8 cellular contexts compared by ENCODE assay signal in the genomic region with DNA sequence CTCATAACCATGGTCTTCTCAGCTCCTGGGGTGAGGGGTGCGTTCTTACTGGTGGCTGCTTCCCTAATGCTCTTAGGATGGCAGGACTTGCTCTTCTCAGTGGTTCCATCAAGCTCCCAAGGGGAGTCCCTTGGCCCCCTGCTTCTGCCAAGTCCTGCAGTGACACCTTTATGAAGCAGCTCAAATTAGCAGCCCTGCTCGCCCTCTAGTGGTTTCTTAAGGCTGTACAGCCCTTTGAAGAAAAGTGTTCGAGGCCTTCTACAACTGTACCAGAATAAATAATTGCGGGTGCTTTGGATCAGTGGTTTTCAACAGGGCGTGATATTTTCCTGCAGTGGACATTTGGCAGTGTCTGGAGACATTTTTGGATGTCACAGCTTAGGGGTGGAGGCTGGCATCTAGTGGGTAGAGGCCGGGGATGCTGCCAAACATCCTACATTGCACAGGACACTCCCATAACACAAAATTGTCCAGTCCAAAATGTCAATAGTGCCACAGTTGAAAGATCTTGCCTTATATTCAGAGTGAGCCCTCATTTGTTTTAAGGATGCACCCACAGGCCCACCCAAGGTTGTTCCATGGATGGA.
A peak's percentile ranks its signal among the peaks of the same experiment; 100 is the strongest.
DNase-seq lines count a peak whose midpoint lies in the region; ATAC-seq, FAIRE-seq and TF ChIP-seq lines count a peak whose summit lies in the region.

No MANE protein-coding gene starts in this region.

- intact Hi-C loops in right lobe of liver (cut with DNase I): no loop called here

- ATAC-seq in HG03354 (IDR thresholded peaks at IDR 0.05; ENCODE audit: poor library complexity, severe bottlenecking, unreplicated experiment): peak; percentile 89
- ATAC-seq in right lobe of liver: peak; percentile 56 to 79 (median 78)
- peak; percentile 66 for ATAC-seq in stimulated activated naive CD8-positive, alpha-beta T cell treated with anti-CD3 and anti-CD28 coated beads, Interleukin-15, amount 100 ng/mL, for 72 hours

- TF ChIP-seq POLR2A in GM12892 (IDR thresholded peaks at IDR 0.05; ENCODE audit: low read depth, low read length): no peak
- no peak for TF ChIP-seq POLR2A in right lobe of liver (IDR thresholded peaks at IDR 0.05)

- no peaks in the 10 kb centered on the region for H3K4me1 Mint-ChIP-seq in astrocyte (ENCODE audit: low read depth, unreplicated experiment)
- H3K4me1 Mint-ChIP-seq in stimulated activated naive CD8-positive, alpha-beta T cell treated with anti-CD3 and anti-CD28 coated beads, Interleukin-15, amount 100 ng/mL, for 72 hours: peaks cover 12% of the 10 kb centered on the region

- H3K4me3 Mint-ChIP-seq in astrocyte (ENCODE audit: unreplicated experiment): no peak overlapping the region
- H3K4me3 Mint-ChIP-seq in stimulated activated naive CD8-positive, alpha-beta T cell treated with anti-CD3 and anti-CD28 coated beads, Interleukin-15, amount 100 ng/mL, for 72 hours: no peak overlapping the region

- 16% methylated on average over 6 of the region's 6 CpGs for WGBS in right lobe of liver (ENCODE audit: insufficient coverage, low coverage, low lambda C conversion rate, missing lambda C conversion rate)

- no peak overlapping the region for H2AFZ ChIP-seq in astrocyte (ENCODE audit: low read depth, low read length)

- no peaks in the 10 kb centered on the region for H3K79me2 ChIP-seq in astrocyte (ENCODE audit: insufficient read depth, low read length)

- peak; percentile 35 for DNase-seq in AG08395 (ENCODE audit: low spot score)
- DNase-seq in GM12892 (ENCODE audit: insufficient read length): peak; percentile 12
- peak; percentile 23 for DNase-seq in SK-N-DZ (ENCODE audit: low spot score)
- peak; percentile 16 for DNase-seq in astrocyte (ENCODE audit: low read depth)
- no peak for DNase-seq in right lobe of liver
- peak; percentile 16 to 20 for DNase-seq in stimulated activated naive CD8-positive, alpha-beta T cell treated with anti-CD3 and anti-CD28 coated beads, Interleukin-15, amount 100 ng/mL, for 72 hours
- DNase-seq in middle frontal gyrus (ENCODE audit: extremely low spot score, low spot score): no peak

- H4K20me1 ChIP-seq in astrocyte (ENCODE audit: insufficient read depth, low read length): no peaks in the 10 kb centered on the region

- TF ChIP-seq CTCF in astrocyte (IDR thresholded peaks at IDR 0.05; ENCODE audit: insufficient read depth, low read depth, low read length) (peak; percentile 57), right lobe of liver (IDR thresholded peaks at IDR 0.05) (peak; percentile 50 to 78 (median 72))

- FAIRE-seq in GM12892 (lab: Jason Lieb, UNC): peak; percentile 87
- FAIRE-seq in astrocyte (lab: Jason Lieb, UNC): peak; percentile 59

- H3K27ac ChIP-seq in astrocyte (ENCODE audit: low read depth, low read length) (peak overlapping the region; percentile 42), right lobe of liver (no peak overlapping the region)

- H3K9me3 ChIP-seq in astrocyte (ENCODE audit: insufficient read depth, low read depth, low read length) (no peaks in the 10 kb centered on the region), right lobe of liver (no peaks in the 10 kb centered on the region)

- no peaks in the 10 kb centered on the region for H3K27me3 ChIP-seq in astrocyte (ENCODE audit: insufficient read depth, low read length)
- no peaks in the 10 kb centered on the region for H3K27me3 ChIP-seq in right lobe of liver

- H3K9ac ChIP-seq in astrocyte (ENCODE audit: low read length): no peak overlapping the region

- H3K27ac Mint-ChIP-seq in astrocyte (ENCODE audit: unreplicated experiment): no peak overlapping the region
- H3K27ac Mint-ChIP-seq in stimulated activated naive CD8-positive, alpha-beta T cell treated with anti-CD3 and anti-CD28 coated beads, Interleukin-15, amount 100 ng/mL, for 72 hours: no peak overlapping the region

- H3K9me3 Mint-ChIP-seq in astrocyte (ENCODE audit: unreplicated experiment): peaks cover 2% of the 10 kb centered on the region
- H3K9me3 Mint-ChIP-seq in stimulated activated naive CD8-positive, alpha-beta T cell treated with anti-CD3 and anti-CD28 coated beads, Interleukin-15, amount 100 ng/mL, for 72 hours: no peaks in the 10 kb centered on the region

- no peaks in the 10 kb centered on the region for H3K27me3 Mint-ChIP-seq in astrocyte (ENCODE audit: low read depth, unreplicated experiment)
- H3K27me3 Mint-ChIP-seq in stimulated activated naive CD8-positive, alpha-beta T cell treated with anti-CD3 and anti-CD28 coated beads, Interleukin-15, amount 100 ng/mL, for 72 hours: no peaks in the 10 kb centered on the region

- H3K4me1 ChIP-seq in astrocyte (ENCODE audit: insufficient read depth, low read length): peaks cover 3% of the 10 kb centered on the region
- H3K4me1 ChIP-seq in right lobe of liver: no peaks in the 10 kb centered on the region

- H3K36me3 Mint-ChIP-seq in astrocyte (ENCODE audit: low read depth, unreplicated experiment): no peaks in the 10 kb centered on the region

- H3K36me3 ChIP-seq in astrocyte (ENCODE audit: insufficient read depth, low read length): no peaks in the 10 kb centered on the region
- H3K36me3 ChIP-seq in right lobe of liver: no peaks in the 10 kb centered on the region

- H3K4me3 ChIP-seq in astrocyte (ENCODE audit: insufficient read depth, low read depth, low read length): no peak overlapping the region
- no peak overlapping the region for H3K4me3 ChIP-seq in right lobe of liver

- no peak overlapping the region for H3K4me2 ChIP-seq in astrocyte (ENCODE audit: low read length)

Comparison
In these comparisons a context has a peak if more than half of its experiments do, and no peak if none do; other contexts are left out.
1. DNase-seq: peak in AG08395 (single experiment), GM12892 (single experiment), SK-N-DZ (single experiment), astrocyte (single experiment) and stimulated activated naive CD8-positive, alpha-beta T cell treated with anti-CD3 and anti-CD28 coated beads, Interleukin-15, amount 100 ng/mL, for 72 hours (2 of 2); none in right lobe of liver (0 of 3) and middle frontal gyrus (single experiment).
2. Peak in every context shown above with its lines, with median percentiles within 50 percentile points of each other: ATAC-seq.